9 cellular contexts compared by ENCODE assay signal in genomic region chr5:82347213-82347947, GRCh38.
DNase-seq lines count a peak whose midpoint lies in the region; ATAC-seq and TF ChIP-seq lines count a peak whose summit lies in the region.
"Had no signal": no experiment of that assay in that cellular context is flagged by ENCODE, and none has a peak within 500 bp of the region (broad histone marks: within the 10 kb centered on the region; RNA-seq: fewer than 3 reads in every experiment).

No MANE protein-coding gene starts in this region.

- no peaks in the 10 kb centered on the region for H3K9me2 ChIP-seq in HCT116 (ENCODE audit: insufficient read depth)

- no peaks in the 10 kb centered on the region for H3K9me3 ChIP-seq in HCT116 (ENCODE audit: control insufficient read depth in 1 of 2, insufficient read depth in 1 of 2, low read depth in 1 of 2, low read length in 2 of 2)
- no peaks in the 10 kb centered on the region for H3K9me3 ChIP-seq in adipocyte (ENCODE audit: control insufficient read depth, low read length)
- no peaks in the 10 kb centered on the region for H3K9me3 ChIP-seq in right cardiac atrium (ENCODE audit: control insufficient read depth, low read length)

- ATAC-seq in HCT116 (no peak), right cardiac atrium (peak; percentile 76 to 83), HG02840 (IDR thresholded peaks at IDR 0.05; ENCODE audit: low FRiP score, unreplicated experiment) (no peak), HG02571 (IDR thresholded peaks at IDR 0.05; ENCODE audit: unreplicated experiment) (no peak)

- RAD21 ChIA-PET in HCT116 (lab: Charles Lee; ENCODE audit: low non-redundant PET in 1 of 2, low total read pairs in 2 of 2, uncharacterized antibody in 2 of 2, unreplicated experiment in 2 of 2) = interaction anchor here in 1 of 2 experiments (0.6 kb wide), 1 partner anchor 1207 kb away, joined by 3 read pairs; no protein-coding TSS in a partner anchor

- H3K4me1 ChIP-seq in HCT116 (ENCODE audit: control insufficient read depth in 1 of 2, insufficient read depth in 2 of 2, low read length in 2 of 2) (peaks cover 10 to 36% of the 10 kb centered on the region in 2 experiments; a peak in 3 of 4 replicates), adipocyte (ENCODE audit: control insufficient read depth, insufficient read depth, low read length) (peaks cover 34% of the 10 kb centered on the region), right cardiac atrium (ENCODE audit: control insufficient read depth, insufficient read depth, low read length) (peaks cover 8% of the 10 kb centered on the region)

- H3K4me3 ChIP-seq in HCT116 (replicated peaks in 1 of 2; ENCODE audit: low read depth in 1 of 2, low read length in 2 of 2) (no peak overlapping the region), adipocyte (ENCODE audit: low read length) (peak overlapping the region; percentile 45), right cardiac atrium (ENCODE audit: low read length) (no peak overlapping the region), skin epidermis (no peak overlapping the region)

- H4K20me1 ChIP-seq in HCT116 (ENCODE audit: insufficient read depth) = no peaks in the 10 kb centered on the region

- peak; percentile 7 for TF ChIP-seq POLR2A in HCT116 (IDR thresholded peaks at IDR 0.05; ENCODE audit: borderline replicate concordance, extremely low read depth, insufficient read depth, insufficient read length)

- TF ChIP-seq CTCF in HCT116 (IDR thresholded peaks at IDR 0.05 in 2 of 3, conservative IDR thresholded peaks at IDR 0.05 in 1 of 3; ENCODE audit: borderline replicate concordance in 1 of 3, insufficient read depth in 1 of 3, low read depth in 2 of 3, low read length in 2 of 3) = no peak

- H3K4me2 ChIP-seq in HCT116 (ENCODE audit: low read length) = no peak overlapping the region

- WGBS in right cardiac atrium = 41% methylated on average over 12 of the region's 12 CpGs

- no peaks in the 10 kb centered on the region for H3K79me2 ChIP-seq in HCT116 (ENCODE audit: insufficient read depth, low read length)

- H3K27ac ChIP-seq in HCT116 (ENCODE audit: low read depth, low read length) (no peak overlapping the region), right cardiac atrium (ENCODE audit: low read length) (peak overlapping the region; percentile 72), skin epidermis (peak overlapping the region in 17 of 21 experiments; percentile 18 to 85 (median 63))

- POLR2A ChIA-PET in HCT116 (lab: Charles Lee) = no interaction called here

- H3K27me3 ChIP-seq in HCT116 (ENCODE audit: insufficient read depth, low read length) (no peaks in the 10 kb centered on the region), adipocyte (replicated peaks; ENCODE audit: control insufficient read depth, insufficient read depth, low read length) (no peaks in the 10 kb centered on the region), right cardiac atrium (ENCODE audit: control insufficient read depth, insufficient read depth) (no peaks in the 10 kb centered on the region)

- DNase-seq in HCT116 (ENCODE audit: low read depth, low spot score) = no peak
- peak; percentile 94 for DNase-seq in adipocyte (ENCODE audit: low read depth)
- peak; percentile 59 to 84 (median 78) for DNase-seq in right cardiac atrium
- no peak for DNase-seq in COLO829 (ENCODE audit: low spot score)
- no peak for DNase-seq in NCI-H2081 treated with DMSO at 0.1 percent for 48 hours (lab: John Stamatoyannopoulos, UW)
- DNase-seq: Karpas-422 had no signal

- H3K9ac ChIP-seq in HCT116 (ENCODE audit: low read length) (no peak overlapping the region), adipocyte (ENCODE audit: low read length) (peak overlapping the region; percentile 70)

- BruUV-seq in HCT116 (replicated peaks; lab: Mats Ljungman, UMichigan) = no TSS peak

- CTCF ChIA-PET in HCT116 (lab: Charles Lee) = interaction anchor here (4.1 kb wide), 1 partner anchor 35 kb away, joined by 16 read pairs; no protein-coding TSS in a partner anchor

- no peak overlapping the region for H2AFZ ChIP-seq in HCT116 (ENCODE audit: low read depth, low read length, poor library complexity, severe bottlenecking)

- TF ChIP-seq RAD21 in HCT116 (IDR thresholded peaks at IDR 0.05; ENCODE audit: low read depth) = no peak

- no peaks in the 10 kb centered on the region for H3K36me3 ChIP-seq in HCT116 (ENCODE audit: control insufficient read depth in 1 of 2, insufficient read depth in 2 of 2, low read length in 2 of 2)
- no peaks in the 10 kb centered on the region for H3K36me3 ChIP-seq in adipocyte (ENCODE audit: control insufficient read depth, insufficient read depth, low read length, severe bottlenecking)

- intact Hi-C loops in HCT116 (cut with micrococcal nuclease) (no loop called here), right cardiac atrium (cut with DNase I) (no loop called here)

TF ChIP-seq in HCT116, 20 proteins besides CTCF, POLR2A, EP300 and RAD21:
- TF ChIP-seq EZH2phosphoT487 (IDR thresholded peaks at IDR 0.05; ENCODE audit: borderline replicate concordance) (no peak), ZFX (IDR thresholded peaks at IDR 0.05) (peak; percentile 61; the same call in 1 of the 2 replicates)

Comparison
In these comparisons a context has a peak if more than half of its experiments do, and no peak if none do; other contexts are left out.
1. ATAC-seq: peak in right cardiac atrium (2 of 2); none in HCT116 (single experiment), HG02840 (single experiment) and HG02571 (single experiment).
2. DNase-seq: peak in adipocyte (single experiment) and right cardiac atrium (3 of 3); none in HCT116 (single experiment), COLO829 (single experiment) and NCI-H2081 treated with DMSO at 0.1 percent for 48 hours (single experiment).